Comparison of ENCODE assay signal across 12 cellular contexts in genomic region chr6:3885262-3886036, GRCh38. TPM values are rescaled to one million over a fixed set of nuclear protein-coding genes. Genes with fewer than 3 reads are reported as not detected.
A peak's percentile ranks its signal among the peaks of the same experiment; 100 is the strongest.
DNase-seq lines count a peak whose midpoint lies in the region; ATAC-seq, FAIRE-seq and TF ChIP-seq lines count a peak whose summit lies in the region.
"Had no signal": no experiment of that assay in that cellular context is flagged by ENCODE, and none has a peak within 500 bp of the region (broad histone marks: within the 10 kb centered on the region; RNA-seq: fewer than 3 reads in every experiment).

No MANE protein-coding gene starts in this region.

- H3K4me1 Mint-ChIP-seq in astrocyte (ENCODE audit: low read depth, unreplicated experiment): peaks cover 14% of the 10 kb centered on the region
- peaks cover 4% of the 10 kb centered on the region for H3K4me1 Mint-ChIP-seq in stimulated activated memory B cell treated with anti-CD40 and anti-IgM and Interleukin-4, amounts not matched to agents 10 μg/mL and 1 μg/mL and 100 μg/mL, for 72 hours
- H3K4me1 Mint-ChIP-seq in activated T-helper 2 cell treated with anti-CD3 and anti-CD28 coated beads, Interferon-gamma antibody, Interleukin-2, Interleukin-4, amounts not matched to agents 10 μg/mL and 5 μg/mL and 100 μg/mL, durations not matched to agents 14 hours and 24 hours and 36 hours (ENCODE audit: low read depth): no peaks in the 10 kb centered on the region
- H3K4me1 Mint-ChIP-seq in activated CD4-positive, alpha-beta T cell treated with anti-CD3 and anti-CD28 coated beads, Interleukin-2, amount 10 ng/mL, durations not matched to agents 7 days and 5 days: no peaks in the 10 kb centered on the region
- H3K4me1 Mint-ChIP-seq: activated CD4-positive, alpha-beta T cell treated with anti-CD3 and anti-CD28 coated beads for 36 hours had no signal

- H3K27me3 ChIP-seq in astrocyte (ENCODE audit: insufficient read depth, low read length) (no peaks in the 10 kb centered on the region), right lobe of liver (no peaks in the 10 kb centered on the region)

- H3K9me3 ChIP-seq in astrocyte (ENCODE audit: insufficient read depth, low read depth, low read length) (no peaks in the 10 kb centered on the region), right lobe of liver (no peaks in the 10 kb centered on the region)

- no peak overlapping the region for H3K4me2 ChIP-seq in astrocyte (ENCODE audit: low read length)

- no peak overlapping the region for H2AFZ ChIP-seq in astrocyte (ENCODE audit: low read depth, low read length)
- H2AFZ ChIP-seq: parathyroid adenoma had no signal

- H4K20me1 ChIP-seq in astrocyte (ENCODE audit: insufficient read depth, low read length): no peaks in the 10 kb centered on the region

- H3K9me3 Mint-ChIP-seq in astrocyte (ENCODE audit: unreplicated experiment): peaks cover 3% of the 10 kb centered on the region
- H3K9me3 Mint-ChIP-seq in stimulated activated memory B cell treated with anti-CD40 and anti-IgM and Interleukin-4, amounts not matched to agents 10 μg/mL and 1 μg/mL and 100 μg/mL, for 72 hours: no peaks in the 10 kb centered on the region
- no peaks in the 10 kb centered on the region for H3K9me3 Mint-ChIP-seq in activated T-helper 2 cell treated with anti-CD3 and anti-CD28 coated beads, Interferon-gamma antibody, Interleukin-2, Interleukin-4, amounts not matched to agents 10 μg/mL and 5 μg/mL and 100 μg/mL, durations not matched to agents 14 hours and 24 hours and 36 hours
- no peaks in the 10 kb centered on the region for H3K9me3 Mint-ChIP-seq in activated CD4-positive, alpha-beta T cell treated with anti-CD3 and anti-CD28 coated beads, Interleukin-2, amount 10 ng/mL, durations not matched to agents 7 days and 5 days

- CTCF ChIA-PET in activated CD4-positive, alpha-beta T cell treated with anti-CD3 and anti-CD28 coated beads, Interleukin-2, amount 10 ng/mL, durations not matched to agents 7 days and 5 days (lab: Charles Lee): interaction anchor here (0.6 kb wide), 1 partner anchor 1660 kb away, joined by 3 read pairs; no protein-coding TSS in a partner anchor

- intact Hi-C loops in right lobe of liver (cut with DNase I): no loop called here
- intact Hi-C loops in activated T-helper 2 cell treated with anti-CD3 and anti-CD28 coated beads, Interferon-gamma antibody, Interleukin-2, Interleukin-4, amounts not matched to agents 10 μg/mL and 5 μg/mL and 100 μg/mL, durations not matched to agents 14 hours and 24 hours and 36 hours (cut with micrococcal nuclease): loop anchor here (2.0 kb wide), 1 partner anchor 137 kb away; no protein-coding TSS in a partner anchor

- H3K36me3 ChIP-seq in astrocyte (ENCODE audit: insufficient read depth, low read length) (no peaks in the 10 kb centered on the region), right lobe of liver (no peaks in the 10 kb centered on the region)

- no peak for FAIRE-seq in astrocyte (lab: Jason Lieb, UNC)

- no peaks in the 10 kb centered on the region for H3K36me3 Mint-ChIP-seq in astrocyte (ENCODE audit: low read depth, unreplicated experiment)
- no peaks in the 10 kb centered on the region for H3K36me3 Mint-ChIP-seq in stimulated activated memory B cell treated with anti-CD40 and anti-IgM and Interleukin-4, amounts not matched to agents 10 μg/mL and 1 μg/mL and 100 μg/mL, for 72 hours
- no peaks in the 10 kb centered on the region for H3K36me3 Mint-ChIP-seq in activated T-helper 2 cell treated with anti-CD3 and anti-CD28 coated beads, Interferon-gamma antibody, Interleukin-2, Interleukin-4, amounts not matched to agents 10 μg/mL and 5 μg/mL and 100 μg/mL, durations not matched to agents 14 hours and 24 hours and 36 hours (ENCODE audit: low read depth)
- no peaks in the 10 kb centered on the region for H3K36me3 Mint-ChIP-seq in activated CD4-positive, alpha-beta T cell treated with anti-CD3 and anti-CD28 coated beads, Interleukin-2, amount 10 ng/mL, durations not matched to agents 7 days and 5 days (ENCODE audit: low read depth)

- no peak overlapping the region for H3K9ac ChIP-seq in astrocyte (ENCODE audit: low read length)
- H3K9ac ChIP-seq: parathyroid adenoma had no signal

- DNase-seq in COLO829 (ENCODE audit: low spot score) (peak; percentile 20), HuH-7 (ENCODE audit: low spot score) (peak; percentile 51), astrocyte (ENCODE audit: low read depth) (no peak), right lobe of liver (no peak), COR-L47 (lab: John Stamatoyannopoulos, UW) (no peak)
- no peak for DNase-seq in activated T-helper 2 cell treated with anti-CD3 and anti-CD28 coated beads, Interferon-gamma antibody, Interleukin-2, Interleukin-4, amounts not matched to agents 10 μg/mL and 5 μg/mL and 100 μg/mL, durations not matched to agents 14 hours and 24 hours and 36 hours (ENCODE audit: low spot score)
- no peak for DNase-seq in activated CD4-positive, alpha-beta T cell treated with anti-CD3 and anti-CD28 coated beads, Interleukin-2, amount 10 ng/mL, durations not matched to agents 7 days and 5 days
- DNase-seq: activated CD4-positive, alpha-beta T cell treated with anti-CD3 and anti-CD28 coated beads for 36 hours; aorta had no signal

- TF ChIP-seq CTCF in astrocyte (IDR thresholded peaks at IDR 0.05; ENCODE audit: insufficient read depth, low read depth, low read length): peak; percentile 15
- TF ChIP-seq CTCF in right lobe of liver (IDR thresholded peaks at IDR 0.05): peak; percentile 22 to 41 (median 26)

- H3K27ac ChIP-seq in astrocyte (ENCODE audit: low read depth, low read length): no peak overlapping the region
- peak overlapping the region in 1 of 3 donors; percentile 62 for H3K27ac ChIP-seq in right lobe of liver
- H3K27ac ChIP-seq: parathyroid adenoma had no signal

- ATAC-seq in right lobe of liver: peak in 2 of 4 donors; percentile 14 to 24
- ATAC-seq in stimulated activated memory B cell treated with anti-CD40 and anti-IgM and Interleukin-4, amounts not matched to agents 10 μg/mL and 1 μg/mL and 100 μg/mL, for 72 hours: no peak
- ATAC-seq: activated CD4-positive, alpha-beta T cell treated with anti-CD3 and anti-CD28 coated beads for 36 hours had no signal

- no peak overlapping the region for H3K27ac Mint-ChIP-seq in astrocyte (ENCODE audit: unreplicated experiment)
- H3K27ac Mint-ChIP-seq in stimulated activated memory B cell treated with anti-CD40 and anti-IgM and Interleukin-4, amounts not matched to agents 10 μg/mL and 1 μg/mL and 100 μg/mL, for 72 hours: no peak overlapping the region
- no peak overlapping the region for H3K27ac Mint-ChIP-seq in activated T-helper 2 cell treated with anti-CD3 and anti-CD28 coated beads, Interferon-gamma antibody, Interleukin-2, Interleukin-4, amounts not matched to agents 10 μg/mL and 5 μg/mL and 100 μg/mL, durations not matched to agents 14 hours and 24 hours and 36 hours
- no peak overlapping the region for H3K27ac Mint-ChIP-seq in activated CD4-positive, alpha-beta T cell treated with anti-CD3 and anti-CD28 coated beads, Interleukin-2, amount 10 ng/mL, durations not matched to agents 7 days and 5 days
- H3K27ac Mint-ChIP-seq: activated CD4-positive, alpha-beta T cell treated with anti-CD3 and anti-CD28 coated beads for 36 hours had no signal

- WGBS in right lobe of liver (ENCODE audit: insufficient coverage, low coverage, low lambda C conversion rate, missing lambda C conversion rate): 94% methylated on average over 8 of the region's 9 CpGs

- H3K27me3 Mint-ChIP-seq in astrocyte (ENCODE audit: low read depth, unreplicated experiment): peaks cover 9% of the 10 kb centered on the region
- peaks cover 22% of the 10 kb centered on the region for H3K27me3 Mint-ChIP-seq in stimulated activated memory B cell treated with anti-CD40 and anti-IgM and Interleukin-4, amounts not matched to agents 10 μg/mL and 1 μg/mL and 100 μg/mL, for 72 hours
- H3K27me3 Mint-ChIP-seq in activated T-helper 2 cell treated with anti-CD3 and anti-CD28 coated beads, Interferon-gamma antibody, Interleukin-2, Interleukin-4, amounts not matched to agents 10 μg/mL and 5 μg/mL and 100 μg/mL, durations not matched to agents 14 hours and 24 hours and 36 hours (ENCODE audit: low read depth): peaks cover 10% of the 10 kb centered on the region
- H3K27me3 Mint-ChIP-seq in activated CD4-positive, alpha-beta T cell treated with anti-CD3 and anti-CD28 coated beads, Interleukin-2, amount 10 ng/mL, durations not matched to agents 7 days and 5 days: peaks cover 2% of the 10 kb centered on the region

- no peak for TF ChIP-seq POLR2A in right lobe of liver (IDR thresholded peaks at IDR 0.05)

- H3K4me3 ChIP-seq in astrocyte (ENCODE audit: insufficient read depth, low read depth, low read length): no peak overlapping the region
- no peak overlapping the region for H3K4me3 ChIP-seq in right lobe of liver

- POLR2A ChIA-PET in activated CD4-positive, alpha-beta T cell treated with anti-CD3 and anti-CD28 coated beads, Interleukin-2, amount 10 ng/mL, durations not matched to agents 7 days and 5 days (lab: Charles Lee): no interaction called here

- H3K4me1 ChIP-seq in astrocyte (ENCODE audit: insufficient read depth, low read length) (peaks cover 11% of the 10 kb centered on the region), right lobe of liver (peaks cover 0 to 72% (median 24%) of the 10 kb centered on the region in 4 donors)
- H3K4me1 ChIP-seq: parathyroid adenoma had no signal

- no peaks in the 10 kb centered on the region for H3K79me2 ChIP-seq in astrocyte (ENCODE audit: insufficient read depth, low read length)
- H3K79me2 ChIP-seq: parathyroid adenoma had no signal

- H3K4me3 Mint-ChIP-seq in astrocyte (ENCODE audit: unreplicated experiment): no peak overlapping the region
- H3K4me3 Mint-ChIP-seq in stimulated activated memory B cell treated with anti-CD40 and anti-IgM and Interleukin-4, amounts not matched to agents 10 μg/mL and 1 μg/mL and 100 μg/mL, for 72 hours: no peak overlapping the region
- H3K4me3 Mint-ChIP-seq in activated T-helper 2 cell treated with anti-CD3 and anti-CD28 coated beads, Interferon-gamma antibody, Interleukin-2, Interleukin-4, amounts not matched to agents 10 μg/mL and 5 μg/mL and 100 μg/mL, durations not matched to agents 14 hours and 24 hours and 36 hours (ENCODE audit: low read depth): no peak overlapping the region
- H3K4me3 Mint-ChIP-seq in activated CD4-positive, alpha-beta T cell treated with anti-CD3 and anti-CD28 coated beads, Interleukin-2, amount 10 ng/mL, durations not matched to agents 7 days and 5 days: no peak overlapping the region
- H3K4me3 Mint-ChIP-seq: activated CD4-positive, alpha-beta T cell treated with anti-CD3 and anti-CD28 coated beads for 36 hours had no signal

RNA-seq across cellular contexts. Expression of gene FAM50B, which starts 36.3 kb away (rescaled TPM):
- total RNA-seq in astrocyte: 4.6 and 5.0 TPM in 2 replicates
- 10 to 100 TPM in 1 of 6 experiments, 1 to 10 TPM in 5; 3.6 to 11.1 (median 8.5) TPM for total RNA-seq in right lobe of liver
- 9.1 and 10.0 TPM in 2 replicates for total RNA-seq in activated T-helper 2 cell treated with anti-CD3 and anti-CD28 coated beads, Interferon-gamma antibody, Interleukin-2, Interleukin-4, amounts not matched to agents 10 μg/mL and 5 μg/mL and 100 μg/mL, durations not matched to agents 14 hours and 24 hours and 36 hours
- total RNA-seq in activated CD4-positive, alpha-beta T cell treated with anti-CD3 and anti-CD28 coated beads, Interleukin-2, amount 10 ng/mL, durations not matched to agents 7 days and 5 days: 10 to 100 TPM; 12.0 to 12.7 TPM
- total RNA-seq: G401 had no signal

Comparison
In these comparisons a context has a peak if more than half of its experiments do, and no peak if none do; other contexts are left out.
1. DNase-seq: peak in COLO829 (single experiment) and HuH-7 (single experiment); none in astrocyte (single experiment), right lobe of liver (0 of 3), activated T-helper 2 cell treated with anti-CD3 and anti-CD28 coated beads, Interferon-gamma antibody, Interleukin-2, Interleukin-4, amounts not matched to agents 10 μg/mL and 5 μg/mL and 100 μg/mL, durations not matched to agents 14 hours and 24 hours and 36 hours (single experiment), COR-L47 (single experiment) and activated CD4-positive, alpha-beta T cell treated with anti-CD3 and anti-CD28 coated beads, Interleukin-2, amount 10 ng/mL, durations not matched to agents 7 days and 5 days (single experiment).